18 cellular contexts compared by ENCODE assay signal in the genomic region with DNA sequence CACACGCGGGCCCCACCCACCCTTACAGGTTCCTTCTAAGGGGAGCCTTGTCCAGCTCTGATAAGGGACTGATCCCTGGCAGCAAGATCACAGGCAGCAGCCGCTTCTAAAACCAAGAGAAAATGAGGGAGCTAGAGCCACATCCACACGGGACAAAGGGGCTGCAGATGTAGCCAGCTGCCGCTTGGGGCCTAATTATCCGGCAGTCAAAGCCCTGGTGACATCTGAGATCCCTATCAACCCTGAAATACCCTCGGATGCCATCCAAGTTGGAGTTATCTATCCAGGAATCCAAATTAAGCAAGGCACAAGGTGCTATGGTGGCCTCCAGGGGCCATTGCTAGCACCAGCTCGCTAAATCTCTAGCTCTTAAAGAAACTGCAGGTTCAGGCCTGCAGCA.
"Had no signal": no experiment of that assay in that cellular context is flagged by ENCODE, and none has a peak within 500 bp of the region (broad histone marks: within the 10 kb centered on the region; RNA-seq: fewer than 3 reads in every experiment).

No MANE protein-coding gene starts in this region.

- H3K27me3 ChIP-seq: gastrocnemius medialis, ovary, right lobe of liver, tibial nerve, upper lobe of left lung had no signal

- H3K4me1 ChIP-seq: lower lobe of right lung, right lobe of liver, tibial nerve, upper lobe of left lung had no signal

- ATAC-seq: left ventricle myocardium superior; lower lobe of right lung; naive thymus-derived CD8-positive, alpha-beta T cell; right lobe of liver; stimulated activated naive B cell treated with anti-CD40 and anti-IgM and Interleukin-4, amounts not matched to agents 10 μg/mL and 1 μg/mL and 100 μg/mL, for 72 hours had no signal

- DNase-seq: dorsolateral prefrontal cortex; effector CD4-positive, alpha-beta T cell; foreskin fibroblast; gastrocnemius medialis; left ventricle myocardium superior; lower lobe of right lung; naive thymus-derived CD8-positive, alpha-beta T cell; nephron progenitor cell; occipital lobe; ovary; right lobe of liver; small intestine; stimulated activated CD4-positive, alpha-beta T cell treated with anti-CD3 and anti-CD28 coated beads, Interleukin-15, amount 100 ng/mL, for 24 hours; stimulated activated CD4-positive, alpha-beta T cell treated with anti-CD3 and anti-CD28 coated beads, Interleukin-2, amount 100 ng/mL, for 48 hours; stimulated activated naive B cell treated with anti-CD40 and anti-IgM and Interleukin-4, amounts not matched to agents 10 μg/mL and 1 μg/mL and 100 μg/mL, for 72 hours; upper lobe of left lung had no signal

- H3K4me3 ChIP-seq: dorsolateral prefrontal cortex, gastrocnemius medialis, lower lobe of right lung, ovary, right lobe of liver, thoracic aorta, tibial nerve, upper lobe of left lung had no signal

- H3K36me3 ChIP-seq: gastrocnemius medialis, lower lobe of right lung, ovary, right lobe of liver, thoracic aorta, tibial nerve, upper lobe of left lung had no signal

- H3K9me3 ChIP-seq: gastrocnemius medialis, lower lobe of right lung, ovary, right lobe of liver, thoracic aorta, tibial nerve, upper lobe of left lung had no signal

- H3K27ac ChIP-seq: dorsolateral prefrontal cortex, gastrocnemius medialis, lower lobe of right lung, ovary, right lobe of liver, thoracic aorta, tibial nerve, upper lobe of left lung had no signal
